In genomic region chr12:87384226-87384625, GRCh38 we compare ENCODE assay signal across 1 cellular context.
TF ChIP-seq lines count a peak whose summit lies in the region.

No MANE protein-coding gene starts in this region.

TF ChIP-seq in WTC11, 78 proteins besides CTCF, POLR2A, EP300 and RAD21 (continued from another document):
- TF ChIP-seq, protein P1, sequence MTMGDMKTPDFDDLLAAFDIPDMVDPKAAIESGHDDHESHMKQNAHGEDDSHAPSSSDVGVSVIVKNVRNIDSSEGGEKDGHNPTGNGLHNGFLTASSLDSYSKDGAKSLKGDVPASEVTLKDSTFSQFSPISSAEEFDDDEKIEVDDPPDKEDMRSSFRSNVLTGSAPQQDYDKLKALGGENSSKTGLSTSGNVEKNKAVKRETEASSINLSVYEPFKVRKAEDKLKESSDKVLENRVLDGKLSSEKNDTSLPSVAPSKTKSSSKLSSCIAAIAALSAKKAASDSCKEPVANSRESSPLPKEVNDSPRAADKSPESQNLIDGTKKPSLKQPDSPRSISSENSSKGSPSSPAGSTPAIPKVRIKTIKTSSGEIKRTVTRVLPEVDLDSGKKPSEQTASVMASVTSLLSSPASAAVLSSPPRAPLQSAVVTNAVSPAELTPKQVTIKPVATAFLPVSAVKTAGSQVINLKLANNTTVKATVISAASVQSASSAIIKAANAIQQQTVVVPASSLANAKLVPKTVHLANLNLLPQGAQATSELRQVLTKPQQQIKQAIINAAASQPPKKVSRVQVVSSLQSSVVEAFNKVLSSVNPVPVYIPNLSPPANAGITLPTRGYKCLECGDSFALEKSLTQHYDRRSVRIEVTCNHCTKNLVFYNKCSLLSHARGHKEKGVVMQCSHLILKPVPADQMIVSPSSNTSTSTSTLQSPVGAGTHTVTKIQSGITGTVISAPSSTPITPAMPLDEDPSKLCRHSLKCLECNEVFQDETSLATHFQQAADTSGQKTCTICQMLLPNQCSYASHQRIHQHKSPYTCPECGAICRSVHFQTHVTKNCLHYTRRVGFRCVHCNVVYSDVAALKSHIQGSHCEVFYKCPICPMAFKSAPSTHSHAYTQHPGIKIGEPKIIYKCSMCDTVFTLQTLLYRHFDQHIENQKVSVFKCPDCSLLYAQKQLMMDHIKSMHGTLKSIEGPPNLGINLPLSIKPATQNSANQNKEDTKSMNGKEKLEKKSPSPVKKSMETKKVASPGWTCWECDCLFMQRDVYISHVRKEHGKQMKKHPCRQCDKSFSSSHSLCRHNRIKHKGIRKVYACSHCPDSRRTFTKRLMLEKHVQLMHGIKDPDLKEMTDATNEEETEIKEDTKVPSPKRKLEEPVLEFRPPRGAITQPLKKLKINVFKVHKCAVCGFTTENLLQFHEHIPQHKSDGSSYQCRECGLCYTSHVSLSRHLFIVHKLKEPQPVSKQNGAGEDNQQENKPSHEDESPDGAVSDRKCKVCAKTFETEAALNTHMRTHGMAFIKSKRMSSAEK (CRISPR knock-in tag; IDR thresholded peaks at IDR 0.05; ENCODE audit: borderline replicate concordance) = no peak
- TF ChIP-seq USF2 (CRISPR knock-in tag; IDR thresholded peaks at IDR 0.05) = no peak
